In genomic region chrX:149491812-149492211, GRCh38 we compare ENCODE assay signal across 1 cellular context.
TF ChIP-seq lines count a peak whose summit lies in the region.

No MANE protein-coding gene starts in this region.

TF ChIP-seq in HepG2, 621 proteins besides CTCF, POLR2A, EP300 and RAD21:
- TF ChIP-seq ZNF703 (CRISPR knock-in tag; IDR thresholded peaks at IDR 0.05; ENCODE audit: borderline replicate concordance) (no peak), ZNF235 (CRISPR knock-in tag; IDR thresholded peaks at IDR 0.05; ENCODE audit: borderline replicate concordance) (no peak), XBP1 (CRISPR knock-in tag; IDR thresholded peaks at IDR 0.05) (no peak), POLR2G (IDR thresholded peaks at IDR 0.05; ENCODE audit: low read depth, low read length) (no peak), ZNF234 (CRISPR knock-in tag; conservative IDR thresholded peaks at IDR 0.05) (no peak), FOXA3 (CRISPR knock-in tag; IDR thresholded peaks at IDR 0.05) (peak; percentile 44; the same call in 1 of the 2 replicates), AKNA (CRISPR knock-in tag; IDR thresholded peaks at IDR 0.05; ENCODE audit: borderline replicate concordance) (no peak), HNF1A (IDR thresholded peaks at IDR 0.05; ENCODE audit: low read depth) (no peak), HNF1A (CRISPR knock-in tag; IDR thresholded peaks at IDR 0.05; ENCODE audit: borderline replicate concordance) (no peak), ELK4 (CRISPR knock-in tag; IDR thresholded peaks at IDR 0.05; ENCODE audit: borderline replicate concordance) (no peak), ARID5B (CRISPR knock-in tag; IDR thresholded peaks at IDR 0.05) (peak; percentile 37; the same call in 1 of the 2 replicates), NR2F6 (IDR thresholded peaks at IDR 0.05) (0 out of 2 replicates have a peak, but pooled peaks have one; percentile 14), NR2F6 (CRISPR knock-in tag; IDR thresholded peaks at IDR 0.05) (no peak), BCL6 (CRISPR knock-in tag; IDR thresholded peaks at IDR 0.05) (peak; percentile 70), MEIS1 (CRISPR knock-in tag; IDR thresholded peaks at IDR 0.05; ENCODE audit: borderline replicate concordance) (no peak), RARG (CRISPR knock-in tag; IDR thresholded peaks at IDR 0.05; ENCODE audit: low read depth) (no peak), ZNF781 (CRISPR knock-in tag; IDR thresholded peaks at IDR 0.05; ENCODE audit: borderline replicate concordance, not compliant biosample characterization) (no peak), SOX13 (IDR thresholded peaks at IDR 0.05) (no peak), SOX13 (CRISPR knock-in tag; conservative IDR thresholded peaks at IDR 0.05 in 1 of 2, IDR thresholded peaks at IDR 0.05 in 1 of 2) (peak in 1 of 2 experiments; percentile 25; a peak in 1 of 4 replicates), HOXD1 (CRISPR knock-in tag; IDR thresholded peaks at IDR 0.05) (no peak), SMAD9 (CRISPR knock-in tag; IDR thresholded peaks at IDR 0.05) (no peak), SIX4 (CRISPR knock-in tag; IDR thresholded peaks at IDR 0.05) (no peak), ZNF784 (CRISPR knock-in tag; IDR thresholded peaks at IDR 0.05; ENCODE audit: borderline replicate concordance) (no peak), AGO2 (optimal IDR thresholded peaks at IDR 0.05; ENCODE audit: low read depth, low read length) (no peak), SIN3A (IDR thresholded peaks at IDR 0.05; ENCODE audit: borderline replicate concordance, low read depth, low read length) (no peak), ZNF441 (CRISPR knock-in tag; IDR thresholded peaks at IDR 0.05; ENCODE audit: borderline replicate concordance) (no peak), ZNF326 (CRISPR knock-in tag; IDR thresholded peaks at IDR 0.05; ENCODE audit: borderline replicate concordance) (no peak), SKI (IDR thresholded peaks at IDR 0.05; ENCODE audit: partially characterized antibody) (peak; percentile 42), NFYC (CRISPR knock-in tag; IDR thresholded peaks at IDR 0.05) (no peak), ZNF331 (CRISPR knock-in tag; IDR thresholded peaks at IDR 0.05) (no peak), RARA (CRISPR knock-in tag; IDR thresholded peaks at IDR 0.05) (peak; percentile 58)
TF ChIP-seq in HepG2: peak in this region for 7.
